ENCODE assay signal across 8 cellular contexts in the genomic region with DNA sequence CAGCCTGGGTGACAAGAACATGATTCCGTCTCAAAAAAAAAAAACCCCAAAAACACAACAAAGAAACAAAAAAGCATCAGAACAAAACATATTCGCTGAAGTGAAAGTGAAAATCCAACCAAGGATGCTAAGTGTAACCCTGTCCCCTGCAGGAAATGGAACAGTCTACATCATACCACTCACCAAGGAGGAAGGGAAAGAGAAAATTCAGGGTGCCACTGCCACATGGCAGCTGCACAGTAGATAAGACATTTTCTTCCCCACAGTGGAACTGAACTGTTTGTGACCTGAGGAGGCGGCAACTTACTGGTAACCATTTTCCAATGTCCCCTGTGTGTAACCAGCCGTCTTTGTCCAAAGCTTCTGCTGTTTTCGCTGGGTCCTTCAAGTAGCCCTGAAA. TPM values are rescaled to one million over a fixed set of nuclear protein-coding genes. Genes with fewer than 3 reads are reported as not detected.
DNase-seq lines count a peak whose midpoint lies in the region; ATAC-seq and TF ChIP-seq lines count a peak whose summit lies in the region.

No MANE protein-coding gene starts in this region.

- intact Hi-C loops in testis (cut with DNase I; ENCODE audit: low total_unique reads): no loop called here

- H3K9me3 ChIP-seq in BLaER1 treated with 17β-estradiol and CSF1 and Interleukin-3, amounts not matched to agents 10 nM and 100 nM (replicated peaks in 1 of 11): peaks cover 0 to 16% (median 11%) of the 10 kb centered on the region in 11 experiments; a peak in 10 of 22 replicates
- no peaks in the 10 kb centered on the region for H3K9me3 ChIP-seq in testis

- no peak for TF ChIP-seq POLR2A in testis (IDR thresholded peaks at IDR 0.05)

- H3K27me3 ChIP-seq in BLaER1 treated with 17β-estradiol and CSF1 and Interleukin-3, amounts not matched to agents 10 nM and 100 nM: no peaks in the 10 kb centered on the region
- no peaks in the 10 kb centered on the region for H3K27me3 ChIP-seq in testis

- H3K4me2 ChIP-seq in BLaER1 treated with 17β-estradiol and CSF1 and Interleukin-3, amounts not matched to agents 10 nM and 100 nM: peak overlapping the region in 8 of 11 experiments; percentile 11 to 47 (median 30); a peak in 13 of 22 replicates

- H4K20me1 ChIP-seq in BLaER1 treated with 17β-estradiol and CSF1 and Interleukin-3, amounts not matched to agents 10 nM and 100 nM: peaks cover 0 to 98% (median 0%) of the 10 kb centered on the region in 11 experiments; a peak in 9 of 22 replicates

- H3K27ac Mint-ChIP-seq in activated naive CD8-positive, alpha-beta T cell treated with anti-CD3 and anti-CD28 coated beads, Interleukin-2, amount 10 ng/mL, durations not matched to agents 7 days and 5 days: peak overlapping the region; percentile 88

- no peaks in the 10 kb centered on the region for H3K27me3 Mint-ChIP-seq in activated naive CD8-positive, alpha-beta T cell treated with anti-CD3 and anti-CD28 coated beads, Interleukin-2, amount 10 ng/mL, durations not matched to agents 7 days and 5 days

- peak overlapping the region in 5 of 11 experiments; percentile 2 to 26 (median 4); a peak in 1 of 22 replicates for H3K9ac ChIP-seq in BLaER1 treated with 17β-estradiol and CSF1 and Interleukin-3, amounts not matched to agents 10 nM and 100 nM

- no peak for TF ChIP-seq CTCF in testis (IDR thresholded peaks at IDR 0.05)

- no peaks in the 10 kb centered on the region for H3K9me3 Mint-ChIP-seq in activated naive CD8-positive, alpha-beta T cell treated with anti-CD3 and anti-CD28 coated beads, Interleukin-2, amount 10 ng/mL, durations not matched to agents 7 days and 5 days

- ATAC-seq in GM21367 (IDR thresholded peaks at IDR 0.05; ENCODE audit: unreplicated experiment) (peak; percentile 82), HG03571 (IDR thresholded peaks at IDR 0.05; ENCODE audit: unreplicated experiment) (peak; percentile 76)
- ATAC-seq in activated naive CD8-positive, alpha-beta T cell treated with anti-CD3 and anti-CD28 coated beads, Interleukin-2, amount 10 ng/mL, durations not matched to agents 7 days and 5 days (ENCODE audit: low read depth): peak; percentile 99

- H3K4me3 Mint-ChIP-seq in activated naive CD8-positive, alpha-beta T cell treated with anti-CD3 and anti-CD28 coated beads, Interleukin-2, amount 10 ng/mL, durations not matched to agents 7 days and 5 days: peak overlapping the region; percentile 67

- H3K4me1 Mint-ChIP-seq in activated naive CD8-positive, alpha-beta T cell treated with anti-CD3 and anti-CD28 coated beads, Interleukin-2, amount 10 ng/mL, durations not matched to agents 7 days and 5 days: peaks cover 13% of the 10 kb centered on the region

- no peak overlapping the region for H3K4me3 ChIP-seq in BLaER1 treated with 17β-estradiol and CSF1 and Interleukin-3, amounts not matched to agents 10 nM and 100 nM
- no peak overlapping the region for H3K4me3 ChIP-seq in testis

- peaks cover under 1 to 26% (median 19%) of the 10 kb centered on the region in 10 experiments; a peak in 17 of 20 replicates for H3K4me1 ChIP-seq in BLaER1 treated with 17β-estradiol and CSF1 and Interleukin-3, amounts not matched to agents 10 nM and 100 nM
- H3K4me1 ChIP-seq in testis: peaks cover 6% of the 10 kb centered on the region

- WGBS in testis, 2 donors: 90 to 93% methylated on average over 5 of the region's 5 CpGs

- DNase-seq in activated naive CD8-positive, alpha-beta T cell treated with anti-CD3 and anti-CD28 coated beads, Interleukin-2, amount 10 ng/mL, durations not matched to agents 7 days and 5 days: no peak
- DNase-seq in HT-29 (ENCODE audit: low spot score): no peak
- DNase-seq in HuH-7 (ENCODE audit: low spot score): no peak
- DNase-seq in testis: no peak
- DNase-seq in NCI-H526 treated with DMSO at 0.1 percent for 48 hours (lab: John Stamatoyannopoulos, UW): no peak

- peaks cover 30% of the 10 kb centered on the region for H3K36me3 Mint-ChIP-seq in activated naive CD8-positive, alpha-beta T cell treated with anti-CD3 and anti-CD28 coated beads, Interleukin-2, amount 10 ng/mL, durations not matched to agents 7 days and 5 days

- H3K36me3 ChIP-seq in BLaER1 treated with 17β-estradiol and CSF1 and Interleukin-3, amounts not matched to agents 10 nM and 100 nM: peaks cover 58 to 96% (median 93%) of the 10 kb centered on the region in 11 experiments
- H3K36me3 ChIP-seq in testis (ENCODE audit: low read depth, missing control alignments): no peaks in the 10 kb centered on the region

- POLR2A ChIA-PET in activated naive CD8-positive, alpha-beta T cell treated with anti-CD3 and anti-CD28 coated beads, Interleukin-2, amount 10 ng/mL, durations not matched to agents 7 days and 5 days (lab: Charles Lee): interaction anchor here (0.7 to 1.4 kb wide), 3 partner anchors 28 to 148 kb away, joined by 3 to 9 read pairs (median 6); a partner anchor contains a TSS

- H3K27ac ChIP-seq in BLaER1 treated with 17β-estradiol and CSF1 and Interleukin-3, amounts not matched to agents 10 nM and 100 nM: peak overlapping the region in 9 of 11 experiments; percentile 35 to 66 (median 58); a peak in 15 of 22 replicates
- no peak overlapping the region for H3K27ac ChIP-seq in testis

RNA-seq across cellular contexts. Expression of a gene that starts 28.2 kb away (rescaled TPM):
- total RNA-seq in activated naive CD8-positive, alpha-beta T cell treated with anti-CD3 and anti-CD28 coated beads, Interleukin-2, amount 10 ng/mL, durations not matched to agents 7 days and 5 days: 10 to 100 TPM; 46.0 to 50.1 TPM
- total RNA-seq in HT-29 (2014; rRNA removed; shearing (Covaris generic)): 15.2 and 15.3 TPM in 2 replicates
- total RNA-seq in testis: 100 to 1,000 TPM in 1 of 2 donors, 10 to 100 TPM in 1; 57.2 to 117 TPM
- 132 TPM for polyA plus RNA-seq in testis (ENCODE audit: insufficient read depth, low read depth, low replicate concordance)

Comparison
In these comparisons a context has a peak if more than half of its experiments do, and no peak if none do; other contexts are left out.
1. H3K27ac ChIP-seq: peak in BLaER1 treated with 17β-estradiol and CSF1 and Interleukin-3, amounts not matched to agents 10 nM and 100 nM (9 of 11); none in testis (0 of 2).
2. Peak in every context shown above with its lines, with median percentiles within 50 percentile points of each other: ATAC-seq.